9 cellular contexts compared by ENCODE assay signal in the genomic region with DNA sequence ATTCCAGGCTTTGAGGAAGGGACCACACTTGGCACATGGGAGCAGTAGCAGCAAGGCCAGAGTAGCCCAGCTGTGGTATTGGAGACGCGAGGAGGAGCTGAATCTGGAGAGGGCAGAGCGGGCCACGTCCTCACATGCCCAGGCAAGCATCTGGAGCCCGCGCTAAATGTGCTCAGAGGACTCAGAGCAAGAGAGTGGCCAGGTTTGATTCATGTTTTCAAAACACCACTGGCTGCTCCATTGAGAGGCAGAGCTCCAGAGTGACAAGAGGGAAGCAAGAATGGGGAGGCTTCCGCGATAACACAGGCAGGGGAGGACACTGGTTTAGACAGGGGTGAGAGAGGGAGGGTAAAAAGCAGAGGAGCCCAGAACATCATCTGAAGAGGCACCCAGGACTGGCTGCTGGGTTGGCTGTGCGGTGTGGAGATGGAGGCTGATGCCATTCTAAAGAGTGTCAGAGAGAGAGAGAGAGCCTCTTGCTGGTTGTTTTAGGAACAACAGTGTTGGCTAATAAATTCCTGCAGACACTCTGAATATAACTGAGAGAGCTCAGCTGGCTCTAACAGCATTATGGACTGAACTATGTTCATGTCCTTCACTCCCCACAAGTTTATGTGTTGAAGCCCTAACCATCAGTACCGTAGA. TPM values are rescaled to one million over a fixed set of nuclear protein-coding genes. Genes with fewer than 3 reads are reported as not detected.
A peak's percentile ranks its signal among the peaks of the same experiment; 100 is the strongest.
DNase-seq lines count a peak whose midpoint lies in the region; ATAC-seq, FAIRE-seq and TF ChIP-seq lines count a peak whose summit lies in the region.
"Had no signal": no experiment of that assay in that cellular context is flagged by ENCODE, and none has a peak within 500 bp of the region (broad histone marks: within the 10 kb centered on the region; RNA-seq: fewer than 3 reads in every experiment).

No MANE protein-coding gene starts in this region.

- ATAC-seq in activated T-cell treated with anti-CD3 and anti-CD28 coated beads, Interleukin-2, amount 50 U/mL, for 72 hours (replicated peaks in 1 of 2): peak; percentile 50 to 51
- no peak for ATAC-seq in HG03460 (IDR thresholded peaks at IDR 0.05; ENCODE audit: unreplicated experiment)

- DNase-seq in activated T-cell treated with anti-CD3 and anti-CD28 coated beads, Interleukin-2, amount 50 U/mL, for 72 hours: peak in 1 of 2 donors; percentile 27
- DNase-seq in activated T-cell treated with anti-CD3 and anti-CD28 coated beads, Interleukin-2, amount 50 U/mL, for 48 hours: no peak
- DNase-seq in LHCN-M2 (ENCODE audit: low read depth) (peak; percentile 58), kidney (no peak), cerebellar nuclear complex (lab: John Stamatoyannopoulos, UW) (no peak), NCI-H1105 treated with DMSO at 0.1 percent for 48 hours (lab: John Stamatoyannopoulos, UW) (no peak)

- peaks cover 41% of the 10 kb centered on the region for H3K4me1 Mint-ChIP-seq in activated T-cell treated with anti-CD3 and anti-CD28 coated beads, Interleukin-2, amount 50 U/mL, for 72 hours (ENCODE audit: low read depth)
- H3K4me1 Mint-ChIP-seq in brain: peaks cover 8% of the 10 kb centered on the region

- peaks cover 4% of the 10 kb centered on the region in 2 donors for H3K36me3 Mint-ChIP-seq in activated T-cell treated with anti-CD3 and anti-CD28 coated beads, Interleukin-2, amount 50 U/mL, for 72 hours (ENCODE audit: insufficient read depth in 2 of 2)
- peaks cover 31% of the 10 kb centered on the region for H3K36me3 Mint-ChIP-seq in brain

- H3K9me3 ChIP-seq in kidney (ENCODE audit: control insufficient read depth in 1 of 2, low read length in 2 of 2): no peaks in the 10 kb centered on the region

- no peak overlapping the region for H3K4me3 ChIP-seq in kidney (ENCODE audit: low read length in 2 of 2)

- H3K9me3 Mint-ChIP-seq in activated T-cell treated with anti-CD3 and anti-CD28 coated beads, Interleukin-2, amount 50 U/mL, for 72 hours: peaks cover 2 to 3% of the 10 kb centered on the region in 2 donors
- peaks cover 5 to 25% (median 20%) of the 10 kb centered on the region in 5 experiments for H3K9me3 Mint-ChIP-seq in brain

- no peak overlapping the region for H3K9ac ChIP-seq in kidney (ENCODE audit: low read length in 2 of 2)

- H3K4me1 ChIP-seq in kidney (ENCODE audit: control insufficient read depth in 1 of 2, insufficient read depth in 1 of 2, low read depth in 1 of 2, low read length in 2 of 2): no peaks in the 10 kb centered on the region

- TF ChIP-seq CTCF in brain (conservative IDR thresholded peaks at IDR 0.05): peak; percentile 38 to 56
- peak; percentile 52 for TF ChIP-seq CTCF in kidney (IDR thresholded peaks at IDR 0.05; ENCODE audit: borderline replicate concordance, extremely low read depth, insufficient read depth)

- no peak overlapping the region for H3K4me3 Mint-ChIP-seq in activated T-cell treated with anti-CD3 and anti-CD28 coated beads, Interleukin-2, amount 50 U/mL, for 72 hours
- no peak overlapping the region for H3K4me3 Mint-ChIP-seq in brain
- H3K4me3 Mint-ChIP-seq: activated naive CD8-positive, alpha-beta T cell had no signal

- no peak overlapping the region for H3K27ac Mint-ChIP-seq in activated T-cell treated with anti-CD3 and anti-CD28 coated beads, Interleukin-2, amount 50 U/mL, for 72 hours
- peak overlapping the region in 2 of 5 experiments; percentile 57 to 82 for H3K27ac Mint-ChIP-seq in brain
- H3K27ac Mint-ChIP-seq: activated naive CD8-positive, alpha-beta T cell had no signal

- intact Hi-C loops in kidney (cut with DNase I): no loop called here

- FAIRE-seq in kidney (lab: Jason Lieb, UNC): no peak

- H3K27ac ChIP-seq in kidney (ENCODE audit: low read depth in 2 of 2, low read length in 2 of 2): no peak overlapping the region

- H3K36me3 ChIP-seq in kidney (ENCODE audit: control insufficient read depth in 1 of 2, insufficient read depth in 2 of 2, low read length in 2 of 2): no peaks in the 10 kb centered on the region

- no peaks in the 10 kb centered on the region for H3K27me3 Mint-ChIP-seq in activated T-cell treated with anti-CD3 and anti-CD28 coated beads, Interleukin-2, amount 50 U/mL, for 72 hours (ENCODE audit: low read depth)
- H3K27me3 Mint-ChIP-seq in brain: no peaks in the 10 kb centered on the region
- H3K27me3 Mint-ChIP-seq: activated naive CD8-positive, alpha-beta T cell had no signal

RNA-seq across cellular contexts. Expression of gene RCAN1, which starts 32.3 kb away (rescaled TPM):
- 10 to 100 TPM; 11.7 to 13.3 TPM for total RNA-seq in activated T-cell treated with anti-CD3 and anti-CD28 coated beads, Interleukin-2, amount 50 U/mL, for 72 hours
- total RNA-seq in LHCN-M2 (2014; rRNA removed) (28.4 and 29.3 TPM in 2 replicates), kidney (31.3 TPM)
- polyA plus RNA-seq in LHCN-M2 (2012): 25.9 TPM
- polyA plus RNA-seq in brain (ENCODE audit: insufficient read depth, low read depth, low replicate concordance) (49.9 TPM), kidney (ENCODE audit: insufficient read depth, low read depth, low replicate concordance) (55.3 TPM)
